In the genomic region with DNA sequence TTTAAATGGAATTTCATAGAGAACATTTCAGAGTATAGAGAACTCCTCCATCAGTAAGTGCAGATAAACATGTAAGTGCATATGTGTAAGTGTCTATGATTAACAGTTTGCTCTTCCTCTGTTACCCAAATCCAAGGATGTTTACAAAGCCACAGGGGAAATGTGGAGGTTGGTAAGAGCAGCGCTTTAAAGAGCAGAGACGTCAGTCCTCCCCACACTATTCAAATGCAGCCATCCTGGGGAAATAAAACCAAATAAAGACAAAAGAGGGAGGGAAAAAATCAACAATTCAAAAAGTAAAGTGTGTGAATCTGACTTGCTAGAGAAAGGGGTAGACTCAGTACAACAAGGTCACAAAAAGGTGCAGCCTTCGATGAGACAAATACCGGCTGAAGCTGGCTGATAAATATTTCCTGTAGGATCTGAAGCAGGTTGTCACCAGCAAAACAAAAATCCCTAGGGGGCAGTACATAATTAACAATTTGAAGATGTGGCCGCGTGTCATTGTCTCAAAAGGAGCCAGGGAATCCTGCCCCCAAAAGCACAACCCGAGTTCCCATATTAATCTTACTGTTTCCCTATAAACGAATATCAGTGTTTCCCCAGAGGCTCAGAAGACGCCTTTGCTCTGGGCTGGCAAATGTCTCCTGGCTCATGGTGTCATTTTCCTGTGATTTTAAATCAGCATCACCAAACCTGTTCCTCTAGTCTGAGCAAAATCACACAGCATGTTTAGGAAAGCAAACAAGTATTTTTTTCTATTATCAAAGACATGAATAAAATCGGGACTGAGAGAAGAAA, we compare ENCODE assay signal across 8 cellular contexts.
DNase-seq lines count a peak whose midpoint lies in the region; ATAC-seq and TF ChIP-seq lines count a peak whose summit lies in the region.

No MANE protein-coding gene starts in this region.

- DNase-seq in GM10248 (ENCODE audit: extremely low spot score), result peak; percentile 15
- DNase-seq in NCI-H2029 treated with DMSO at 0.1 percent for 48 hours (lab: John Stamatoyannopoulos, UW), result peak; percentile 83
- peak; percentile 48 for DNase-seq in astrocyte of the hippocampus (ENCODE audit: low read depth, low spot score)
- DNase-seq in lung (ENCODE audit: low spot score), result no peak
- no peak for DNase-seq in stimulated activated naive CD8-positive, alpha-beta T cell treated with anti-CD3 and anti-CD28 coated beads, Interleukin-15, Interleukin-2, amounts not matched to agents 100 U/mL and 50 U/mL, for 24 hours
- no peak for DNase-seq in CD4-positive, alpha-beta T cell

- no peaks in the 10 kb centered on the region for H3K4me1 ChIP-seq in lung (ENCODE audit: control insufficient read depth in 2 of 2, insufficient read depth in 2 of 2, low read length in 2 of 2)

- peaks cover 27% of the 10 kb centered on the region for H3K27me3 Mint-ChIP-seq in CD4-positive, alpha-beta T cell

- H3K9me3 Mint-ChIP-seq in CD4-positive, alpha-beta T cell, result no peaks in the 10 kb centered on the region

- ATAC-seq in lung (ENCODE audit: insufficient read depth, low FRiP score), result no peak
- no peak for ATAC-seq in stimulated activated naive CD8-positive, alpha-beta T cell treated with anti-CD3 and anti-CD28 coated beads, Interleukin-15, Interleukin-2, amounts not matched to agents 100 U/mL and 50 U/mL, for 24 hours
- ATAC-seq in HG03175 (IDR thresholded peaks at IDR 0.05; ENCODE audit: unreplicated experiment), result no peak
- ATAC-seq in CD4-positive, alpha-beta T cell (ENCODE audit: poor library complexity), result no peak
- ATAC-seq in GM19351 (IDR thresholded peaks at IDR 0.05; ENCODE audit: unreplicated experiment), result no peak

- WGBS in lung, 2 donors, result 9 to 10% methylated on average over 10 of the region's 10 CpGs

- no peak for TF ChIP-seq CTCF in GM10248 (IDR thresholded peaks at IDR 0.05; ENCODE audit: control extremely low read depth, extremely low read depth, low read depth, missing control alignments)
- TF ChIP-seq CTCF in lung (IDR thresholded peaks at IDR 0.05; ENCODE audit: control extremely low read depth, extremely low read depth), result peak; percentile 7
- no peak for TF ChIP-seq CTCF in CD4-positive, alpha-beta T cell (IDR thresholded peaks at IDR 0.05)

- no peak overlapping the region for H3K4me3 Mint-ChIP-seq in CD4-positive, alpha-beta T cell

- intact Hi-C loops in CD4-positive, alpha-beta T cell (cut with DNase I, micrococcal nuclease), result no loop called here

- H3K4me3 ChIP-seq in lung, result no peak overlapping the region

- H3K36me3 Mint-ChIP-seq in CD4-positive, alpha-beta T cell (ENCODE audit: low read depth), result no peaks in the 10 kb centered on the region

- no peaks in the 10 kb centered on the region for H3K4me1 Mint-ChIP-seq in CD4-positive, alpha-beta T cell (ENCODE audit: low read depth)

- H3K27me3 ChIP-seq in lung (ENCODE audit: control insufficient read depth, insufficient read depth), result no peaks in the 10 kb centered on the region
- H3K27me3 ChIP-seq in CD4-positive, alpha-beta T cell (ENCODE audit: control insufficient read depth, insufficient read depth, low read length), result peaks cover 2% of the 10 kb centered on the region

- no peaks in the 10 kb centered on the region for H3K9me3 ChIP-seq in lung (ENCODE audit: control insufficient read depth in 2 of 2, insufficient read depth in 1 of 2, low read length in 1 of 2)
- no peaks in the 10 kb centered on the region for H3K9me3 ChIP-seq in CD4-positive, alpha-beta T cell (ENCODE audit: control insufficient read depth, low read length)

- H3K36me3 ChIP-seq in lung (ENCODE audit: control insufficient read depth in 2 of 2, insufficient read depth in 2 of 2, low read length in 2 of 2), result no peaks in the 10 kb centered on the region

- H3K27ac ChIP-seq in lung (ENCODE audit: low read depth in 1 of 2, low read length in 1 of 2), result no peak overlapping the region
- H3K27ac ChIP-seq in CD4-positive, alpha-beta T cell (ENCODE audit: low read depth, low read length), result no peak overlapping the region

- no peak overlapping the region for H3K27ac Mint-ChIP-seq in CD4-positive, alpha-beta T cell

- POLR2A ChIA-PET in GM10248 (lab: Yijun Ruan, JAX), result no interaction called here
- POLR2A ChIA-PET in CD4-positive, alpha-beta T cell (lab: Charles Lee), result no interaction called here

- CTCF ChIA-PET in GM10248 (lab: Yijun Ruan, JAX), result no interaction called here
- CTCF ChIA-PET in CD4-positive, alpha-beta T cell (lab: Charles Lee), result no interaction called here

Comparison
In these comparisons a context has a peak if more than half of its experiments do, and no peak if none do; other contexts are left out.
1. DNase-seq: peak in GM10248 (single experiment), NCI-H2029 treated with DMSO at 0.1 percent for 48 hours (single experiment) and astrocyte of the hippocampus (single experiment); none in lung (single experiment), stimulated activated naive CD8-positive, alpha-beta T cell treated with anti-CD3 and anti-CD28 coated beads, Interleukin-15, Interleukin-2, amounts not matched to agents 100 U/mL and 50 U/mL, for 24 hours (single experiment) and CD4-positive, alpha-beta T cell (0 of 10).